ENCODE assay signal across 9 cellular contexts in genomic region chr10:71835671-71836593, GRCh38. TPM values are rescaled to one million over a fixed set of nuclear protein-coding genes. Genes with fewer than 3 reads are reported as not detected.
A peak's percentile ranks its signal among the peaks of the same experiment; 100 is the strongest.
DNase-seq lines count a peak whose midpoint lies in the region; ATAC-seq and TF ChIP-seq lines count a peak whose summit lies in the region.
"Had no signal": no experiment of that assay in that cellular context is flagged by ENCODE, and none has a peak within 500 bp of the region (broad histone marks: within the 10 kb centered on the region; RNA-seq: fewer than 3 reads in every experiment).

No MANE protein-coding gene starts in this region.

- intact Hi-C loops in IMR-90 (cut with micrococcal nuclease) (no loop called here), ascending aorta (cut with DNase I) (loop anchor here (1.0 to 5.0 kb wide), 4 partner anchors 15 to 64 kb away; partner anchors contain the start of genes PSAP and VSIR)

- H3K27ac ChIP-seq in IMR-90 (ENCODE audit: insufficient read depth, low read length) (no peak overlapping the region), ascending aorta (peak overlapping the region; percentile 89 to 93)

- no peak overlapping the region for H3K56ac ChIP-seq in IMR-90 (ENCODE audit: extremely low read depth, insufficient read depth, low read length)

- POLR2A ChIA-PET in IMR-90 (lab: Charles Lee; ENCODE audit: unreplicated experiment) = interaction anchor here (1.0 kb wide), 1 partner anchor 15 kb away, joined by 4 read pairs; the partner anchor contains the start of gene PSAP

- H3K79me1 ChIP-seq in IMR-90 (ENCODE audit: low read depth in 1 of 2, low read length in 2 of 2) = peaks cover 48 to 94% of the 10 kb centered on the region in 2 experiments

- no peak for TF ChIP-seq POLR2A in IMR-90 (IDR thresholded peaks at IDR 0.05; ENCODE audit: low read depth, low read length)

- ATAC-seq in GM21526 (IDR thresholded peaks at IDR 0.05; ENCODE audit: low FRiP score, unreplicated experiment) (peak; percentile 78), IMR-90 (ENCODE audit: low read depth) (peak; percentile 12; the same call in 1 of the 2 replicates)
- peak; percentile 95 for ATAC-seq in stimulated activated effector memory CD8-positive, alpha-beta T cell treated with anti-CD3 and anti-CD28 coated beads, Interleukin-12 subunit alpha, Interleukin-12 subunit beta, amount 100 ng/mL, for 72 hours

- in situ Hi-C loops in IMR-90 (cut with MboI; ENCODE audit: low sequenced_read_pairs) = no loop called here

- no peak for TF ChIP-seq RAD21 in IMR-90 (IDR thresholded peaks at IDR 0.05; ENCODE audit: low read length)

- peak overlapping the region; percentile 2 for H3K4me3 Mint-ChIP-seq in stimulated activated effector memory CD8-positive, alpha-beta T cell treated with anti-CD3 and anti-CD28 coated beads, Interleukin-12 subunit alpha, Interleukin-12 subunit beta, amount 100 ng/mL, for 72 hours
- H3K4me3 Mint-ChIP-seq: activated naive CD4-positive, alpha-beta T cell treated with anti-CD3 and anti-CD28 coated beads, Interleukin-2, amount 50 U/mL, for 24 hours had no signal

- peaks cover 97% of the 10 kb centered on the region for H4K20me1 ChIP-seq in IMR-90 (ENCODE audit: insufficient read depth, low read length)

- no peak overlapping the region for H4K91ac ChIP-seq in IMR-90 (ENCODE audit: insufficient read depth, low read depth, low read length)

- H2BK20ac ChIP-seq in IMR-90 (ENCODE audit: low read depth, low read length) = no peak overlapping the region

- H3K23ac ChIP-seq in IMR-90 (ENCODE audit: low read depth, low read length) = no peak overlapping the region

- H4K5ac ChIP-seq in IMR-90 (ENCODE audit: low read depth, low read length) = no peak overlapping the region

- no peaks in the 10 kb centered on the region for H3K27me3 ChIP-seq in GM06990 (replicated peaks; ENCODE audit: control insufficient read depth, insufficient read depth, low read length)
- H3K27me3 ChIP-seq in IMR-90 (ENCODE audit: control insufficient read depth, insufficient read depth, low read length) = no peaks in the 10 kb centered on the region
- H3K27me3 ChIP-seq in ascending aorta = no peaks in the 10 kb centered on the region

- peak overlapping the region; percentile 16 for H2AK9ac ChIP-seq in IMR-90 (replicated peaks; ENCODE audit: low read depth, low read length, poor library complexity)

- H3K4me3 ChIP-seq in GM06990 (replicated peaks; ENCODE audit: low read depth, low read length) (peak overlapping the region; percentile 40), IMR-90 (ENCODE audit: insufficient read depth, low read depth, low read length) (no peak overlapping the region), ascending aorta (peak overlapping the region in 1 of 2 donors; percentile 29)

- H3K9me3 Mint-ChIP-seq in stimulated activated effector memory CD8-positive, alpha-beta T cell treated with anti-CD3 and anti-CD28 coated beads, Interleukin-12 subunit alpha, Interleukin-12 subunit beta, amount 100 ng/mL, for 72 hours = no peaks in the 10 kb centered on the region
- H3K9me3 Mint-ChIP-seq: activated naive CD4-positive, alpha-beta T cell treated with anti-CD3 and anti-CD28 coated beads, Interleukin-2, amount 50 U/mL, for 24 hours had no signal

- 0 out of 2 replicates have a peak overlapping the region, but pooled peaks have one; percentile 69 for H2AK5ac ChIP-seq in IMR-90 (ENCODE audit: low read depth, low read length)

- WGBS in IMR-90 (ENCODE audit: extremely low coverage in 2 of 2, insufficient read length in 1 of 2), 2 experiments = 56% methylated on average over 2 of the region's 11 CpGs; no CpG with 5 or more reads in 1 of the 2 experiments

- CTCF ChIA-PET in IMR-90 (lab: Yijun Ruan, JAX) = interaction anchor here (0.8 to 1.7 kb wide), 4 partner anchors 37 to 213 kb away, joined by 3 to 7 read pairs (median 4); no protein-coding TSS in a partner anchor

- peak overlapping the region; percentile 63 for H3K27ac Mint-ChIP-seq in stimulated activated effector memory CD8-positive, alpha-beta T cell treated with anti-CD3 and anti-CD28 coated beads, Interleukin-12 subunit alpha, Interleukin-12 subunit beta, amount 100 ng/mL, for 72 hours

- BruUV-seq in IMR-90 (replicated peaks; lab: Mats Ljungman, UMichigan) = no TSS peak

- no peak for TF ChIP-seq CTCF in GM06990 (IDR thresholded peaks at IDR 0.05; ENCODE audit: insufficient read depth, low read length, poor library complexity, severe bottlenecking)
- no peak for TF ChIP-seq CTCF in IMR-90 (conservative IDR thresholded peaks at IDR 0.05; ENCODE audit: low read depth, low read length)
- no peak for TF ChIP-seq CTCF in ascending aorta (IDR thresholded peaks at IDR 0.05)

- dilution Hi-C loops in IMR-90 (cut with HindIII; ENCODE audit: low sequenced_read_pairs, unreplicated experiment) = no loop called here

- H3K4ac ChIP-seq in IMR-90 (ENCODE audit: low read depth, low read length) = no peak overlapping the region

- peak overlapping the region; percentile 10; the same call in 1 of the 2 replicates for H3K14ac ChIP-seq in IMR-90 (replicated peaks; ENCODE audit: low read depth, low read length)

- no peak overlapping the region for H3K18ac ChIP-seq in IMR-90 (ENCODE audit: low read depth, low read length)

- peaks cover 27% of the 10 kb centered on the region for H3K4me1 ChIP-seq in IMR-90 (ENCODE audit: control insufficient read depth, insufficient read depth, low read length)
- H3K4me1 ChIP-seq in ascending aorta = peaks cover 17 to 39% of the 10 kb centered on the region in 2 donors

- no peak overlapping the region for H2BK15ac ChIP-seq in IMR-90 (ENCODE audit: low read depth, low read length)

- H3K9me1 ChIP-seq in IMR-90 (ENCODE audit: insufficient read depth, low read length) = peaks cover 44% of the 10 kb centered on the region

- H3K9ac ChIP-seq in IMR-90 (ENCODE audit: low read depth, low read length) = no peak overlapping the region

- H3K9me3 ChIP-seq in IMR-90 (ENCODE audit: control insufficient read depth, insufficient read depth, low read length) (no peaks in the 10 kb centered on the region), ascending aorta (no peaks in the 10 kb centered on the region)

- H3K4me1 Mint-ChIP-seq in stimulated activated effector memory CD8-positive, alpha-beta T cell treated with anti-CD3 and anti-CD28 coated beads, Interleukin-12 subunit alpha, Interleukin-12 subunit beta, amount 100 ng/mL, for 72 hours = peaks cover 64% of the 10 kb centered on the region

- H2BK5ac ChIP-seq in IMR-90 (ENCODE audit: low read depth, low read length, poor library complexity, severe bottlenecking) = no peak overlapping the region

- H3K4me2 ChIP-seq in IMR-90 (ENCODE audit: low read depth, low read length) = no peak overlapping the region

- H4K8ac ChIP-seq in IMR-90 (ENCODE audit: low read depth in 2 of 2, low read length in 2 of 2) = no peak overlapping the region

- H3K36me3 ChIP-seq in GM06990 (ENCODE audit: control insufficient read depth, insufficient read depth, low read length) (peaks cover 6% of the 10 kb centered on the region), IMR-90 (ENCODE audit: control insufficient read depth, insufficient read depth, low read length) (peaks cover 28% of the 10 kb centered on the region), ascending aorta (peaks cover 22 to 32% of the 10 kb centered on the region in 2 donors)

- no peak overlapping the region for H2AFZ ChIP-seq in IMR-90 (replicated peaks; ENCODE audit: low read length, poor library complexity)

- H3K36me3 Mint-ChIP-seq in stimulated activated effector memory CD8-positive, alpha-beta T cell treated with anti-CD3 and anti-CD28 coated beads, Interleukin-12 subunit alpha, Interleukin-12 subunit beta, amount 100 ng/mL, for 72 hours = peaks cover 27% of the 10 kb centered on the region

- no peak overlapping the region for H2BK120ac ChIP-seq in IMR-90 (ENCODE audit: low read depth, low read length)

- DNase-seq in GM06990 (ENCODE audit: extremely low read depth, insufficient read length) = peak; percentile 86
- peak; percentile 70 for DNase-seq in IMR-90
- DNase-seq in ascending aorta (ENCODE audit: low spot score in 2 of 2) = peak; percentile 63 to 93
- DNase-seq in islet precursor cell = peak; percentile 74
- DNase-seq in stimulated activated effector memory CD8-positive, alpha-beta T cell treated with anti-CD3 and anti-CD28 coated beads, Interleukin-12 subunit alpha, Interleukin-12 subunit beta, amount 100 ng/mL, for 72 hours (ENCODE audit: low spot score in 2 of 2) = no peak
- no peak for DNase-seq in SW480 (ENCODE audit: low spot score)
- DNase-seq in HuH-7 (ENCODE audit: low spot score) = no peak

TF ChIP-seq in IMR-90, 13 proteins besides CTCF, POLR2A, EP300 and RAD21:
- no peak for TF ChIP-seq NFE2L2 (IDR thresholded peaks at IDR 0.05; ENCODE audit: low read depth, low read length)
- TF ChIP-seq MXI1 (IDR thresholded peaks at IDR 0.05; ENCODE audit: borderline replicate concordance, low read depth, low read length) = peak; percentile 22; the same call in 1 of the 2 replicates
- TF ChIP-seq SMC3 (IDR thresholded peaks at IDR 0.05; ENCODE audit: low read depth, low read length) = no peak
- TF ChIP-seq ELK1 (IDR thresholded peaks at IDR 0.05; ENCODE audit: borderline replicate concordance, low read depth, low read length) = no peak
- TF ChIP-seq CEBPB (IDR thresholded peaks at IDR 0.05; ENCODE audit: low read depth, low read length) = no peak

RNA-seq across cellular contexts. Expression of gene PSAP, which starts 15.1 kb away (rescaled TPM):
- total RNA-seq in IMR-90 (2012; rRNA removed) (216 and 221 TPM in 2 replicates), ascending aorta (653 TPM)
- polyA plus RNA-seq in IMR-90 (2012; rRNA removed) = 876 TPM in 2 replicates
- polyA plus RNA-seq in IMR-90 (2012; cell fraction: cytosol; rRNA removed) = 905 and 937 TPM in 2 replicates
- polyA plus RNA-seq in IMR-90 (2012; cell fraction: nucleus; rRNA removed; ENCODE audit: low replicate concordance) = 546 and 844 TPM in 2 replicates

Comparison
In these comparisons a context has a peak if more than half of its experiments do, and no peak if none do; other contexts are left out.
1. DNase-seq: peak in GM06990 (single experiment), IMR-90 (single experiment), ascending aorta (2 of 2) and islet precursor cell (single experiment); none in stimulated activated effector memory CD8-positive, alpha-beta T cell treated with anti-CD3 and anti-CD28 coated beads, Interleukin-12 subunit alpha, Interleukin-12 subunit beta, amount 100 ng/mL, for 72 hours (0 of 2), SW480 (single experiment) and HuH-7 (single experiment).
2. ATAC-seq: peak in every context shown above with its lines; median percentile 95 in stimulated activated effector memory CD8-positive, alpha-beta T cell treated with anti-CD3 and anti-CD28 coated beads, Interleukin-12 subunit alpha, Interleukin-12 subunit beta, amount 100 ng/mL, for 72 hours; 78 in GM21526; 12 in IMR-90.